In genomic region chr7:64101943-64102655, GRCh38 we compare ENCODE assay signal across 15 cellular contexts. TPM values are rescaled to one million over a fixed set of nuclear protein-coding genes. Genes with fewer than 3 reads are reported as not detected.
DNase-seq lines count a peak whose midpoint lies in the region; TF ChIP-seq lines count a peak whose summit lies in the region.
"Had no signal": no experiment of that assay in that cellular context is flagged by ENCODE, and none has a peak within 500 bp of the region (broad histone marks: within the 10 kb centered on the region; RNA-seq: fewer than 3 reads in every experiment).

No MANE protein-coding gene starts in this region.

- H3K9ac ChIP-seq in HUES64 (ENCODE audit: low read depth, low read length) (no peak overlapping the region), subcutaneous abdominal adipose tissue (ENCODE audit: low read length in 5 of 5) (no peak overlapping the region)
- H3K9ac ChIP-seq: GM23248 had no signal

- H3K9me3 Mint-ChIP-seq in chondrocyte (ENCODE audit: low read depth): peaks cover 13% of the 10 kb centered on the region

- H3K4me1 Mint-ChIP-seq in chondrocyte (ENCODE audit: low read depth): no peaks in the 10 kb centered on the region
- H3K4me1 Mint-ChIP-seq: B cell, H9 had no signal

- TF ChIP-seq CTCF in chondrocyte (IDR thresholded peaks at IDR 0.05): no peak

- H3K27me3 ChIP-seq in HUES64 (ENCODE audit: insufficient read depth, low read length) (no peaks in the 10 kb centered on the region), subcutaneous abdominal adipose tissue (ENCODE audit: control insufficient read depth in 5 of 5, insufficient read depth in 4 of 5, low read length in 5 of 5) (no peaks in the 10 kb centered on the region)

- in situ Hi-C loops in KBM-7 (cut with MboI; ENCODE audit: low pct_unique_long_range_greater_than_20kb, low sequenced_read_pairs): no loop called here

- intact Hi-C loops in posterior vena cava (cut with DNase I): loop anchor here in 1 of 2 donors (2.0 kb wide), 1 partner anchor 111 kb away; no protein-coding TSS in a partner anchor

- H3K4me3 ChIP-seq in HUES64 (ENCODE audit: low read length): 0 out of 2 replicates have a peak overlapping the region, but pooled peaks have one; percentile 10
- peak overlapping the region in 3 of 5 donors; percentile 1 to 51 (median 44) for H3K4me3 ChIP-seq in subcutaneous abdominal adipose tissue (ENCODE audit: low read depth in 1 of 5, low read length in 5 of 5)
- H3K4me3 ChIP-seq: GM23248 had no signal

- WGBS in HUES64: 81% methylated on average over 13 of the region's 13 CpGs

- no peak overlapping the region for H3K27ac Mint-ChIP-seq in chondrocyte (ENCODE audit: unreplicated experiment)
- H3K27ac Mint-ChIP-seq: B cell; CD4-positive, alpha-beta T cell; H9 had no signal

- no peak overlapping the region for H3K27ac ChIP-seq in HUES64 (ENCODE audit: low read depth, low read length)
- H3K27ac ChIP-seq in subcutaneous abdominal adipose tissue (ENCODE audit: low read depth, low read length): no peak overlapping the region
- H3K27ac ChIP-seq: GM23248 had no signal

- DNase-seq in chondrocyte (ENCODE audit: low spot score) (peak; percentile 65), posterior vena cava (ENCODE audit: low spot score) (peak; percentile 68), SW480 (ENCODE audit: low spot score) (no peak), occipital lobe (lab: John Stamatoyannopoulos, UW) (no peak), KBM-7 (no peak)
- DNase-seq: C1 segment of cervical spinal cord; Calu3; CD4-positive, alpha-beta T cell; DMS 273 treated with DMSO at 0.1 percent for 48 hours; GM23248; H9 had no signal

- no peak overlapping the region for H3K4me3 Mint-ChIP-seq in chondrocyte (ENCODE audit: unreplicated experiment)
- H3K4me3 Mint-ChIP-seq: B cell; CD4-positive, alpha-beta T cell; H9 had no signal

- H3K4me1 ChIP-seq in HUES64 (ENCODE audit: insufficient read depth, low read length) (no peaks in the 10 kb centered on the region), subcutaneous abdominal adipose tissue (ENCODE audit: control insufficient read depth in 5 of 5, insufficient read depth in 5 of 5, low read length in 5 of 5) (no peaks in the 10 kb centered on the region)

- H3K9me3 ChIP-seq in HUES64 (ENCODE audit: insufficient read depth, low read depth, low read length) (peaks cover 52% of the 10 kb centered on the region), subcutaneous abdominal adipose tissue (ENCODE audit: control insufficient read depth in 5 of 5, low read length in 5 of 5) (peaks cover 2 to 58% (median 43%) of the 10 kb centered on the region in 5 donors)

- H3K36me3 Mint-ChIP-seq in chondrocyte (ENCODE audit: low read depth): peaks cover 4% of the 10 kb centered on the region

- H3K36me3 ChIP-seq in HUES64 (ENCODE audit: insufficient read depth, low read length) (no peaks in the 10 kb centered on the region), subcutaneous abdominal adipose tissue (ENCODE audit: control insufficient read depth in 5 of 5, insufficient read depth in 5 of 5, low read length in 5 of 5) (no peaks in the 10 kb centered on the region)

- no peaks in the 10 kb centered on the region for H3K27me3 Mint-ChIP-seq in chondrocyte (ENCODE audit: low read depth)
- H3K27me3 Mint-ChIP-seq: B cell; CD4-positive, alpha-beta T cell had no signal

RNA-seq across cellular contexts. Expression of gene ZNF727, which starts 56.9 kb away (rescaled TPM):
- polyA plus RNA-seq in HUES64 (2013, experiment 1 of 2): not detected
- not detected for polyA plus RNA-seq in HUES64 (2013, experiment 2 of 2)
- total RNA-seq in chondrocyte (not detected in 3 replicates), posterior vena cava (1 to 10 TPM; 3.5 to 6.4 TPM), occipital lobe (0.47 TPM)
- total RNA-seq: Calu3, Daoy, GM23248, H9 had no signal
- polyA plus RNA-seq: GM23248 had no signal

Comparison
In these comparisons a context has a peak if more than half of its experiments do, and no peak if none do; other contexts are left out.
1. DNase-seq: peak in chondrocyte (single experiment) and posterior vena cava (single experiment); none in SW480 (single experiment), occipital lobe (single experiment) and KBM-7 (single experiment).